10 cellular contexts compared by ENCODE assay signal in the genomic region with DNA sequence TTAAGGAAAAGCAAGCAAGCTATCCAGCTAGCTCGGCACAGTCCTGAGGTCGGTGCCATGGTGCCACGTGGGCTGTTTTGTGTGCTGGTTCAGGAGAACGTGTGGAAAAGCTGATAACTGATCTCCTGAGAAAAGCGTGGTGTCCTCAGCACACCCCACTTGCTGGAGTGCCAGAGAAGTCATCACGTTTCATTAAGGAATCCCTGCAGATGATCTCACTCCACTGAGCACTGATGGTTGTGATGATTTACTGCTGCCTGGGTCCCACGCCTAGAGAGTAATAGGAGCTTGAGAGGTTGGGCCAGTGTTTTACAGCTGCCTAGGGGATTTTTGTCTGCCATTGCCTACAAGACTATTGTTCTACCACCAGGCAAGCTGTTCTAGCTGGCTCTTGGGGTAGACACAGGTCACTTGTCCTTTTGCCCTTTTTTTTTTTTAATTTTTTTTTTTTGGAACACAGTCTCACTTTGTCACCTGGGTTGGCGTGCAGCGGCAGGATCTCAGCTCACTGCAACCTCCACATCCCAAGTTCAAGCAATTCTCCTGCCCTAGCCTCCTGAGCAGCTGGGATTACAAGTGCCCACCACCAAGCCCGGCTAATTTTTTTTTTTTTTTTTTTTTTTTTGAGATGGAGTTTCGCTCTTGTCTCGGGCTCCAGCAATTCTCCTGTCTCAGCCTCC. TPM values are rescaled to one million over a fixed set of nuclear protein-coding genes. Genes with fewer than 3 reads are reported as not detected.
DNase-seq lines count a peak whose midpoint lies in the region; ATAC-seq and TF ChIP-seq lines count a peak whose summit lies in the region.
"Had no signal": no experiment of that assay in that cellular context is flagged by ENCODE, and none has a peak within 500 bp of the region (broad histone marks: within the 10 kb centered on the region; RNA-seq: fewer than 3 reads in every experiment).

No MANE protein-coding gene starts in this region.

- H3K4me3 ChIP-seq in adipocyte (ENCODE audit: low read length) (peak overlapping the region; percentile 53), kidney epithelial cell (ENCODE audit: low read depth, low read length) (no peak overlapping the region)

- ATAC-seq in GM21526 (IDR thresholded peaks at IDR 0.05; ENCODE audit: low FRiP score, unreplicated experiment) = no peak

- H3K36me3 ChIP-seq in adipocyte (ENCODE audit: control insufficient read depth, insufficient read depth, low read length, severe bottlenecking) (no peaks in the 10 kb centered on the region), kidney epithelial cell (ENCODE audit: control insufficient read depth, insufficient read depth, low read length) (no peaks in the 10 kb centered on the region)

- H3K9me3 ChIP-seq in adipocyte (ENCODE audit: control insufficient read depth, low read length) = no peaks in the 10 kb centered on the region

- DNase-seq in AG08395 (ENCODE audit: low spot score) (peak; percentile 77), adipocyte (ENCODE audit: low read depth) (no peak), kidney epithelial cell (ENCODE audit: low read depth) (peak; percentile 56), dermis blood vessel endothelial cell (no peak)
- DNase-seq in stimulated activated CD4-positive, alpha-beta T cell treated with anti-CD3 and anti-CD28 coated beads, Interleukin-4, amount 100 ng/mL, for 4 hours = no peak
- no peak for DNase-seq in activated CD4-positive, alpha-beta T cell treated with anti-CD3 and anti-CD28 coated beads, Interleukin-2, amount 50 U/mL, for 4 hours
- DNase-seq: Karpas-422, midbrain had no signal

- H3K4me1 ChIP-seq in adipocyte (ENCODE audit: control insufficient read depth, insufficient read depth, low read length) = peaks cover 9% of the 10 kb centered on the region

- no peak overlapping the region for H3K9ac ChIP-seq in adipocyte (ENCODE audit: low read length)

- TF ChIP-seq EP300 in Ishikawa (IDR thresholded peaks at IDR 0.05; ENCODE audit: borderline replicate concordance) = peak; percentile 62; the same call in 1 of the 2 replicates

- H3K27me3 ChIP-seq in adipocyte (replicated peaks; ENCODE audit: control insufficient read depth, insufficient read depth, low read length) (no peaks in the 10 kb centered on the region), kidney epithelial cell (ENCODE audit: control insufficient read depth, insufficient read depth, low read length) (no peaks in the 10 kb centered on the region)

- no peak for TF ChIP-seq RAD21 in Ishikawa (IDR thresholded peaks at IDR 0.05; ENCODE audit: low read depth)

- no peak for TF ChIP-seq CTCF in kidney epithelial cell (IDR thresholded peaks at IDR 0.05; ENCODE audit: insufficient read depth, low read length, poor library complexity, severe bottlenecking)

TF ChIP-seq in Ishikawa, 13 proteins besides CTCF, POLR2A, EP300 and RAD21:
- TF ChIP-seq MAX (IDR thresholded peaks at IDR 0.05) (peak; percentile 73), TEAD4 (IDR thresholded peaks at IDR 0.05) (peak; percentile 57), YY1 (IDR thresholded peaks at IDR 0.05; ENCODE audit: low read depth) (0 out of 2 replicates have a peak, but pooled peaks have one; percentile 38), USF1 (IDR thresholded peaks at IDR 0.05) (peak; percentile 56; the same call in 1 of the 2 replicates), FOXM1 (IDR thresholded peaks at IDR 0.05; ENCODE audit: borderline replicate concordance, low read depth) (no peak), NFIC (IDR thresholded peaks at IDR 0.05) (peak; percentile 37; the same call in 1 of the 2 replicates), REST (IDR thresholded peaks at IDR 0.05; ENCODE audit: low read depth) (no peak), CREB1 (IDR thresholded peaks at IDR 0.05; ENCODE audit: low read depth) (no peak), TCF12 (IDR thresholded peaks at IDR 0.05; ENCODE audit: low read depth) (peak; percentile 60), TAF1 (IDR thresholded peaks at IDR 0.05; ENCODE audit: low read depth) (no peak), EGR1 (IDR thresholded peaks at IDR 0.05) (no peak), ZBTB7A (IDR thresholded peaks at IDR 0.05; ENCODE audit: low read depth) (no peak), CEBPB (IDR thresholded peaks at IDR 0.05) (no peak)

RNA-seq across cellular contexts. Expression of gene EVL, which starts 42.3 kb away (rescaled TPM):
- total RNA-seq in kidney epithelial cell (42.4 and 46.3 TPM in 2 replicates), dermis blood vessel endothelial cell (7.7 and 12.9 TPM in 2 replicates)

Comparison
In these comparisons a context has a peak if more than half of its experiments do, and no peak if none do; other contexts are left out.
1. DNase-seq: peak in AG08395 (single experiment) and kidney epithelial cell (single experiment); none in adipocyte (single experiment), dermis blood vessel endothelial cell (single experiment), stimulated activated CD4-positive, alpha-beta T cell treated with anti-CD3 and anti-CD28 coated beads, Interleukin-4, amount 100 ng/mL, for 4 hours (0 of 2) and activated CD4-positive, alpha-beta T cell treated with anti-CD3 and anti-CD28 coated beads, Interleukin-2, amount 50 U/mL, for 4 hours (0 of 2).